2 cellular contexts compared by ENCODE assay signal in genomic region chr17:45430738-45431530, GRCh38.
TF ChIP-seq lines count a peak whose summit lies in the region.

No MANE protein-coding gene starts in this region.

TF ChIP-seq in SK-N-SH, 30 proteins besides CTCF, POLR2A, EP300 and RAD21 (continued from another document):
- no peak for TF ChIP-seq IRF3 (IDR thresholded peaks at IDR 0.05; ENCODE audit: low read depth, low read length)
- no peak for TF ChIP-seq FOXM1 (IDR thresholded peaks at IDR 0.05; ENCODE audit: low read depth)
- no peak for TF ChIP-seq FOXJ3 (CRISPR knock-in tag; IDR thresholded peaks at IDR 0.05)
TF ChIP-seq in SK-N-SH: peak in this region for 0.

TF ChIP-seq in SK-N-SH treated with all-trans-retinoic acid at 6 μM for 48 hours, 23 proteins besides CTCF, POLR2A, EP300 and RAD21 (continued from another document):
- no peak for TF ChIP-seq PATZ1 (CRISPR knock-in tag; IDR thresholded peaks at IDR 0.05; ENCODE audit: borderline replicate concordance)
- TF ChIP-seq CSDC2 (CRISPR knock-in tag; IDR thresholded peaks at IDR 0.05): no peak
- TF ChIP-seq RARB (CRISPR knock-in tag; IDR thresholded peaks at IDR 0.05): no peak
- TF ChIP-seq ZFP3 (CRISPR knock-in tag; IDR thresholded peaks at IDR 0.05): no peak
- TF ChIP-seq CREB5 (CRISPR knock-in tag; IDR thresholded peaks at IDR 0.05; ENCODE audit: low read depth): no peak
- no peak for TF ChIP-seq OSR1 (CRISPR knock-in tag; IDR thresholded peaks at IDR 0.05)
- no peak for TF ChIP-seq BACH2 (CRISPR knock-in tag; IDR thresholded peaks at IDR 0.05; ENCODE audit: borderline replicate concordance)
- no peak for TF ChIP-seq ZNF565 (CRISPR knock-in tag; conservative IDR thresholded peaks at IDR 0.05; ENCODE audit: low read depth)
- no peak for TF ChIP-seq ESRRG (CRISPR knock-in tag; IDR thresholded peaks at IDR 0.05)
- TF ChIP-seq TSHZ2 (CRISPR knock-in tag; IDR thresholded peaks at IDR 0.05): no peak
- no peak for TF ChIP-seq SNAI2 (CRISPR knock-in tag; IDR thresholded peaks at IDR 0.05)
